ENCODE assay signal across 8 cellular contexts in the genomic region with DNA sequence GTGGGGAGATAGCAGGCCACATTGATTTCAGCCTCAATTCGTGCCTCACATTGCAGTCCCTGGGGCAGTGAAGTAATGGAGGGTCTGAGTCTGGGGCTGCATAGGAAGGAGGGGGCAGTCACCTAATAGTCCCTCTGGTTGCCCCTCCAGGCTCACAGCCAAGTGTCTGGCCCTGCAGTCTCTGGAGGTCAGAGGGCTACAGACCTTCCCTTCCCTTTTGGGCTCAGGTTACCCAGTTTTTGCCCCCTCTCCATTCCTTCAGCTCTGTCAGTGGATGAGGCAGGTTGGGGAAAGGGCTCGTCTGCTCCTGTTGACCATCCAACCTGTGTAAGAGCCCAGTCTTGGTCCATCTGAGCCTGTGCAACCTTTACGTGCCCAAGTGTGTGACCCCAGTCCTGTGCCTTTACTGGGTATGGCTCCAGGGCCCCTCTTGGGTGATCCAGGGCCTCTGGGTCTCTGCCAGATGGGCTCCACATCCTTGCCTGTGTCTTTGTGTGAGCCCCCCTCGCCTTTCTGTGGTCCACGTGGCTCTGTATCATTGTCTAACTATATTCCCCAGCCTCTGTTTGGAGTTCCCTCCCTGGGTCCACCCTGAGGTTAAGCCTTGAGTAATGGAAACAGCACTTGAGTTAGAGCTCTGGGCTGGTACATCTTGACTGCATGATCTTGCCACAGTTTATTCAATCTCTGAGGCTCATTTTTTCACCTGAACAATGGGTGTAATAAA. TPM values are rescaled to one million over a fixed set of nuclear protein-coding genes. Genes with fewer than 3 reads are reported as not detected.
A peak's percentile ranks its signal among the peaks of the same experiment; 100 is the strongest.
DNase-seq lines count a peak whose midpoint lies in the region; ATAC-seq, FAIRE-seq and TF ChIP-seq lines count a peak whose summit lies in the region.

No MANE protein-coding gene starts in this region.

- peak overlapping the region; percentile 83 for H3K4me3 Mint-ChIP-seq in T-helper 1 cell treated with Interleukin-12 subunit alpha and Interleukin-12 subunit beta and Interleukin-4 antibody, amounts not matched to agents 30 μg/mL and 1 μg/mL, for 36 hours
- no peak overlapping the region for H3K4me3 Mint-ChIP-seq in stimulated activated effector memory CD8-positive, alpha-beta T cell treated with anti-CD3 and anti-CD28 coated beads, Interleukin-12 subunit alpha, Interleukin-12 subunit beta, amount 100 ng/mL, for 72 hours

- H3K79me2 ChIP-seq in keratinocyte (ENCODE audit: control insufficient read depth, insufficient read depth, low read length): peaks cover 36% of the 10 kb centered on the region

- peak overlapping the region; percentile 75 for H3K9ac ChIP-seq in adipocyte (ENCODE audit: low read length)
- no peak overlapping the region for H3K9ac ChIP-seq in keratinocyte (ENCODE audit: control insufficient read depth, extremely low read depth, insufficient read depth, low read length)

- H3K36me3 ChIP-seq in adipocyte (ENCODE audit: control insufficient read depth, insufficient read depth, low read length, severe bottlenecking) (peaks cover 4% of the 10 kb centered on the region), keratinocyte (ENCODE audit: control insufficient read depth in 2 of 2, extremely low read depth in 1 of 2, insufficient read depth in 2 of 2, low read length in 2 of 2) (peaks cover 3 to 17% of the 10 kb centered on the region in 2 experiments)

- H3K36me3 Mint-ChIP-seq in T-helper 1 cell treated with Interleukin-12 subunit alpha and Interleukin-12 subunit beta and Interleukin-4 antibody, amounts not matched to agents 30 μg/mL and 1 μg/mL, for 36 hours (ENCODE audit: low read depth): peaks cover 3% of the 10 kb centered on the region
- H3K36me3 Mint-ChIP-seq in stimulated activated effector memory CD8-positive, alpha-beta T cell treated with anti-CD3 and anti-CD28 coated beads, Interleukin-12 subunit alpha, Interleukin-12 subunit beta, amount 100 ng/mL, for 72 hours: peaks cover 53% of the 10 kb centered on the region

- H4K20me1 ChIP-seq in keratinocyte (ENCODE audit: control insufficient read depth, extremely low read depth, insufficient read depth, low read length): no peaks in the 10 kb centered on the region

- FAIRE-seq in keratinocyte (lab: Jason Lieb, UNC): peak; percentile 43
- no peak for FAIRE-seq in frontal cortex (lab: Jason Lieb, UNC)

- TF ChIP-seq CTCF in keratinocyte (optimal IDR thresholded peaks at IDR 0.05 in 1 of 3, IDR thresholded peaks at IDR 0.05 in 1 of 3, conservative IDR thresholded peaks at IDR 0.05 in 1 of 3; ENCODE audit: extremely low read depth in 1 of 3, insufficient read depth in 2 of 3, low read length in 3 of 3): no peak

- H2AFZ ChIP-seq in keratinocyte (ENCODE audit: control insufficient read depth, low read length): no peak overlapping the region

- H3K4me3 ChIP-seq in adipocyte (ENCODE audit: low read length): peak overlapping the region; percentile 35
- no peak overlapping the region for H3K4me3 ChIP-seq in keratinocyte (ENCODE audit: control insufficient read depth in 2 of 3, extremely low read depth in 1 of 3, insufficient read depth in 2 of 3, low read depth in 1 of 3, low read length in 3 of 3)

- peak overlapping the region; percentile 71 for H3K4me2 ChIP-seq in keratinocyte (ENCODE audit: control insufficient read depth, extremely low read depth, insufficient read depth, low read depth, low read length)

- H3K9me3 Mint-ChIP-seq in T-helper 1 cell treated with Interleukin-12 subunit alpha and Interleukin-12 subunit beta and Interleukin-4 antibody, amounts not matched to agents 30 μg/mL and 1 μg/mL, for 36 hours: no peaks in the 10 kb centered on the region
- H3K9me3 Mint-ChIP-seq in stimulated activated effector memory CD8-positive, alpha-beta T cell treated with anti-CD3 and anti-CD28 coated beads, Interleukin-12 subunit alpha, Interleukin-12 subunit beta, amount 100 ng/mL, for 72 hours: no peaks in the 10 kb centered on the region

- dilution Hi-C loops in keratinocyte (cut with MboI; ENCODE audit: extremely low pct_ligation_motif_present, low sequenced_read_pairs): no loop called here

- H3K9me3 ChIP-seq in adipocyte (ENCODE audit: control insufficient read depth, low read length): no peaks in the 10 kb centered on the region
- H3K9me3 ChIP-seq in keratinocyte (ENCODE audit: control insufficient read depth, low read depth, low read length): no peaks in the 10 kb centered on the region

- H3K4me1 Mint-ChIP-seq in T-helper 1 cell treated with Interleukin-12 subunit alpha and Interleukin-12 subunit beta and Interleukin-4 antibody, amounts not matched to agents 30 μg/mL and 1 μg/mL, for 36 hours (ENCODE audit: low read depth): peaks cover 41% of the 10 kb centered on the region
- H3K4me1 Mint-ChIP-seq in stimulated activated effector memory CD8-positive, alpha-beta T cell treated with anti-CD3 and anti-CD28 coated beads, Interleukin-12 subunit alpha, Interleukin-12 subunit beta, amount 100 ng/mL, for 72 hours: peaks cover 44% of the 10 kb centered on the region

- H3K27ac Mint-ChIP-seq in T-helper 1 cell treated with Interleukin-12 subunit alpha and Interleukin-12 subunit beta and Interleukin-4 antibody, amounts not matched to agents 30 μg/mL and 1 μg/mL, for 36 hours: no peak overlapping the region
- no peak overlapping the region for H3K27ac Mint-ChIP-seq in stimulated activated effector memory CD8-positive, alpha-beta T cell treated with anti-CD3 and anti-CD28 coated beads, Interleukin-12 subunit alpha, Interleukin-12 subunit beta, amount 100 ng/mL, for 72 hours

- H3K27me3 ChIP-seq in adipocyte (replicated peaks; ENCODE audit: control insufficient read depth, insufficient read depth, low read length) (no peaks in the 10 kb centered on the region), keratinocyte (ENCODE audit: control insufficient read depth, extremely low read depth, insufficient read depth, low read length) (no peaks in the 10 kb centered on the region)

- no peaks in the 10 kb centered on the region for H3K27me3 Mint-ChIP-seq in T-helper 1 cell treated with Interleukin-12 subunit alpha and Interleukin-12 subunit beta and Interleukin-4 antibody, amounts not matched to agents 30 μg/mL and 1 μg/mL, for 36 hours (ENCODE audit: low read depth)

- DNase-seq in T-helper 1 cell (no peak), adipocyte (ENCODE audit: low read depth) (peak; percentile 72), keratinocyte (ENCODE audit: low read depth, low spot score) (no peak), frontal cortex (ENCODE audit: low spot score in 2 of 2) (no peak)
- DNase-seq in stimulated activated effector memory CD8-positive, alpha-beta T cell treated with anti-CD3 and anti-CD28 coated beads, Interleukin-12 subunit alpha, Interleukin-12 subunit beta, amount 100 ng/mL, for 72 hours (ENCODE audit: low spot score in 2 of 2): no peak

- peak overlapping the region; percentile 55 for H3K27ac ChIP-seq in keratinocyte (ENCODE audit: control insufficient read depth, insufficient read depth, low read length)
- peak overlapping the region; percentile 97 for H3K27ac ChIP-seq in temporal lobe (ENCODE audit: low read depth, low read length)

- H3K4me1 ChIP-seq in adipocyte (ENCODE audit: control insufficient read depth, insufficient read depth, low read length) (peaks cover 64% of the 10 kb centered on the region), keratinocyte (ENCODE audit: control insufficient read depth, extremely low read depth, insufficient read depth, low read length) (peaks cover 65% of the 10 kb centered on the region)

- no peak for ATAC-seq in HG03139 (IDR thresholded peaks at IDR 0.05; ENCODE audit: unreplicated experiment)
- ATAC-seq in stimulated activated effector memory CD8-positive, alpha-beta T cell treated with anti-CD3 and anti-CD28 coated beads, Interleukin-12 subunit alpha, Interleukin-12 subunit beta, amount 100 ng/mL, for 72 hours: no peak

- H3K9me1 ChIP-seq in keratinocyte (ENCODE audit: control insufficient read depth, extremely low read depth, insufficient read depth, low read length): peaks cover 3% of the 10 kb centered on the region

RNA-seq across cellular contexts. Expression of gene CIC, which starts 13.1 kb away (rescaled TPM):
- polyA plus RNA-seq in keratinocyte: 3.1 to 11.1 TPM (median 3.8 TPM) in 3 replicates
- 9.9 TPM for polyA plus RNA-seq in keratinocyte (2011; ENCODE audit: low read depth)
- polyA plus RNA-seq in keratinocyte (2011; cell fraction: cytosol; rRNA removed): 4.4 and 14.0 TPM in 2 replicates
- 28.1 and 45.7 TPM in 2 replicates for polyA plus RNA-seq in keratinocyte (2011; cell fraction: nucleus; rRNA removed)
- polyA plus RNA-seq in keratinocyte (2012; ENCODE audit: low replicate concordance): 15.4 and 37.6 TPM in 2 replicates
- 4.7 to 38.8 TPM (median 5.7 TPM) in 3 replicates for polyA minus RNA-seq in keratinocyte
- polyA minus RNA-seq in keratinocyte (2011; cell fraction: cytosol; rRNA and poly(A)+ RNA removed): 29.2 TPM
- polyA minus RNA-seq in keratinocyte (2011; cell fraction: nucleus; rRNA and poly(A)+ RNA removed): 23.9 and 26.1 TPM in 2 replicates
- 29.7 TPM for total RNA-seq in temporal lobe
- total RNA-seq in frontal cortex: 15.5 TPM

RNA-seq across cellular contexts. Expression of gene PRR19, which starts 19.7 kb away (rescaled TPM):
- polyA plus RNA-seq in keratinocyte: 0.25 to 0.88 TPM (median 0.35 TPM) in 3 replicates
- polyA plus RNA-seq in keratinocyte (2011; ENCODE audit: low read depth): 0.37 TPM
- 0.49 and 1.2 TPM in 2 replicates for polyA plus RNA-seq in keratinocyte (2011; cell fraction: cytosol; rRNA removed)
- polyA plus RNA-seq in keratinocyte (2011; cell fraction: nucleus; rRNA removed): 0.53 and 1.0 TPM in 2 replicates
- polyA plus RNA-seq in keratinocyte (2012; ENCODE audit: low replicate concordance): 0.45 and 1.4 TPM in 2 replicates
- 0.16 to 3.1 TPM (median 0.33 TPM) in 3 replicates for polyA minus RNA-seq in keratinocyte
- 3.1 TPM for polyA minus RNA-seq in keratinocyte (2011; cell fraction: cytosol; rRNA and poly(A)+ RNA removed)
- polyA minus RNA-seq in keratinocyte (2011; cell fraction: nucleus; rRNA and poly(A)+ RNA removed): 0.42 and 0.93 TPM in 2 replicates
- total RNA-seq in temporal lobe: 3.0 TPM
- total RNA-seq in frontal cortex: 2.0 TPM

RNA-seq across cellular contexts. Expression of gene PAFAH1B3, which starts 20.2 kb away (rescaled TPM):
- polyA plus RNA-seq in keratinocyte: 27.6 to 55.4 TPM (median 28.3 TPM) in 3 replicates
- 15.2 TPM for polyA plus RNA-seq in keratinocyte (2011; ENCODE audit: low read depth)
- polyA plus RNA-seq in keratinocyte (2011; cell fraction: cytosol; rRNA removed): 20.5 and 36.8 TPM in 2 replicates
- 11.3 and 22.4 TPM in 2 replicates for polyA plus RNA-seq in keratinocyte (2011; cell fraction: nucleus; rRNA removed)
- polyA plus RNA-seq in keratinocyte (2012; ENCODE audit: low replicate concordance): 15.2 and 50.0 TPM in 2 replicates
- 29.0 to 125 TPM (median 43.1 TPM) in 3 replicates for polyA minus RNA-seq in keratinocyte
- 48.9 TPM for polyA minus RNA-seq in keratinocyte (2011; cell fraction: cytosol; rRNA and poly(A)+ RNA removed)
- polyA minus RNA-seq in keratinocyte (2011; cell fraction: nucleus; rRNA and poly(A)+ RNA removed): 10.2 and 13.2 TPM in 2 replicates
- total RNA-seq in temporal lobe (178 TPM), frontal cortex (242 TPM)

RNA-seq across cellular contexts. Expression of gene ERF, which starts 27.3 kb away (rescaled TPM):
- polyA plus RNA-seq in keratinocyte: 75.4 to 87.4 TPM (median 83.5 TPM) in 3 replicates
- polyA plus RNA-seq in keratinocyte (2011; ENCODE audit: low read depth): 10.1 TPM
- 37.7 and 64.6 TPM in 2 replicates for polyA plus RNA-seq in keratinocyte (2011; cell fraction: cytosol; rRNA removed)
- polyA plus RNA-seq in keratinocyte (2011; cell fraction: nucleus; rRNA removed): 94.1 and 101 TPM in 2 replicates
- 34.6 and 75.9 TPM in 2 replicates for polyA plus RNA-seq in keratinocyte (2012; ENCODE audit: low replicate concordance)
- 67.4 to 70.6 TPM (median 69.2 TPM) in 3 replicates for polyA minus RNA-seq in keratinocyte
- polyA minus RNA-seq in keratinocyte (2011; cell fraction: cytosol; rRNA and poly(A)+ RNA removed): 140 TPM
- polyA minus RNA-seq in keratinocyte (2011; cell fraction: nucleus; rRNA and poly(A)+ RNA removed): 44.9 and 57.9 TPM in 2 replicates
- total RNA-seq in temporal lobe: 5.7 TPM
- 7.7 TPM for total RNA-seq in frontal cortex

RNA-seq across cellular contexts. Expression of gene TMEM145, which starts 30.9 kb away (rescaled TPM):
- polyA plus RNA-seq in keratinocyte: not detected in 3 replicates
- not detected for polyA plus RNA-seq in keratinocyte (2011; ENCODE audit: low read depth)
- polyA plus RNA-seq in keratinocyte (2011; cell fraction: cytosol; rRNA removed): not detected in 2 replicates
- polyA plus RNA-seq in keratinocyte (2011; cell fraction: nucleus; rRNA removed): 0.24 TPM in 1 of 2 replicates, not detected in the other
- not detected in 2 replicates for polyA plus RNA-seq in keratinocyte (2012; ENCODE audit: low replicate concordance)
- not detected in 3 replicates for polyA minus RNA-seq in keratinocyte
- polyA minus RNA-seq in keratinocyte (2011; cell fraction: cytosol; rRNA and poly(A)+ RNA removed): not detected
- not detected in 2 replicates for polyA minus RNA-seq in keratinocyte (2011; cell fraction: nucleus; rRNA and poly(A)+ RNA removed)
- 54.6 TPM for total RNA-seq in temporal lobe
- 35.1 TPM for total RNA-seq in frontal cortex
